In genomic region chr9:34637356-34638137, GRCh38 we compare ENCODE assay signal across 8 cellular contexts. TPM values are rescaled to one million over a fixed set of nuclear protein-coding genes. Genes with fewer than 3 reads are reported as not detected.
A peak's percentile ranks its signal among the peaks of the same experiment; 100 is the strongest.
DNase-seq lines count a peak whose midpoint lies in the region; ATAC-seq, FAIRE-seq and TF ChIP-seq lines count a peak whose summit lies in the region.

SIGMAR1 (minus strand) TSS chr9:34637787; CDS start chr9:34637697, 90 bp downstream.

- no peaks in the 10 kb centered on the region for H3K9me3 Mint-ChIP-seq in natural killer cell treated with Interleukin-12 subunit alpha and Interleukin-12 subunit beta and Interleukin-15 and Interleukin-18, amount 100 ng/mL, for 72 hours

- ATAC-seq in natural killer cell treated with Interleukin-12 subunit alpha and Interleukin-12 subunit beta and Interleukin-15 and Interleukin-18, amount 100 ng/mL, for 72 hours: peak; percentile 96 to 98

- no peaks in the 10 kb centered on the region for H3K36me3 Mint-ChIP-seq in natural killer cell treated with Interleukin-12 subunit alpha and Interleukin-12 subunit beta and Interleukin-15 and Interleukin-18, amount 100 ng/mL, for 72 hours

- H3K27me3 Mint-ChIP-seq in natural killer cell treated with Interleukin-12 subunit alpha and Interleukin-12 subunit beta and Interleukin-15 and Interleukin-18, amount 100 ng/mL, for 72 hours: no peaks in the 10 kb centered on the region

- H3K27ac Mint-ChIP-seq in natural killer cell treated with Interleukin-12 subunit alpha and Interleukin-12 subunit beta and Interleukin-15 and Interleukin-18, amount 100 ng/mL, for 72 hours: peak within 1 kb of the TSS; percentile 92 to 98

- H3K4me3 Mint-ChIP-seq in natural killer cell treated with Interleukin-12 subunit alpha and Interleukin-12 subunit beta and Interleukin-15 and Interleukin-18, amount 100 ng/mL, for 72 hours: peak within 1 kb of the TSS; percentile 94

- peak; percentile 80 for TF ChIP-seq POLR2A in H54 (IDR thresholded peaks at IDR 0.05; ENCODE audit: low read depth, low read length)

- DNase-seq in EL: peak; percentile 92
- peak; percentile 77 for DNase-seq in H54 (ENCODE audit: insufficient read length, low spot score)
- DNase-seq in M059J (ENCODE audit: low read depth): peak; percentile 86
- DNase-seq in SHP77 (lab: John Stamatoyannopoulos, UW): peak; percentile 81 to 86
- DNase-seq in activated effector memory CD4-positive, alpha-beta T cell treated with Interleukin-2 at 50 U/mL for 16 hours: peak; percentile 90
- DNase-seq in fibroblast of pulmonary artery (ENCODE audit: low read depth): peak; percentile 92
- peak; percentile 96 for DNase-seq in natural killer cell treated with Interleukin-12 subunit alpha and Interleukin-12 subunit beta and Interleukin-15 and Interleukin-18, amount 100 ng/mL, for 72 hours (ENCODE audit: low spot score)
- DNase-seq in stimulated activated naive CD4-positive, alpha-beta T cell treated with Interleukin-2 at 50 U/mL for 16 hours (lab: John Stamatoyannopoulos, UW): peak; percentile 92

- H3K4me1 Mint-ChIP-seq in natural killer cell treated with Interleukin-12 subunit alpha and Interleukin-12 subunit beta and Interleukin-15 and Interleukin-18, amount 100 ng/mL, for 72 hours (ENCODE audit: low read depth in 2 of 2): peaks cover 22 to 35% of the 10 kb centered on the region in 2 donors

- no peak for FAIRE-seq in H54 (lab: Jason Lieb, UNC)

- TF ChIP-seq CTCF in fibroblast of pulmonary artery (IDR thresholded peaks at IDR 0.05; ENCODE audit: low read length, missing control alignments): no peak

- peak within 1 kb of the TSS; percentile 71 for H3K4me3 ChIP-seq in fibroblast of pulmonary artery (replicated peaks; ENCODE audit: low read depth, low read length)

RNA-seq across cellular contexts. Expression of gene SIGMAR1, which starts in this region (rescaled TPM):
- total RNA-seq in M059J (2014; rRNA removed; shearing (Covaris generic)): 108 and 115 TPM in 2 replicates
- 100 to 1,000 TPM in 1 of 2 donors, 10 to 100 TPM in 1; 45.6 to 109 TPM for total RNA-seq in natural killer cell treated with Interleukin-12 subunit alpha and Interleukin-12 subunit beta and Interleukin-15 and Interleukin-18, amount 100 ng/mL, for 72 hours

Comparison
In these comparisons a context has a peak if more than half of its experiments do, and no peak if none do; other contexts are left out.
1. Peak in every context shown above with its lines: DNase-seq, ATAC-seq and H3K4me3 ChIP-seq.